ENCODE assay signal across 10 cellular contexts in the genomic region with DNA sequence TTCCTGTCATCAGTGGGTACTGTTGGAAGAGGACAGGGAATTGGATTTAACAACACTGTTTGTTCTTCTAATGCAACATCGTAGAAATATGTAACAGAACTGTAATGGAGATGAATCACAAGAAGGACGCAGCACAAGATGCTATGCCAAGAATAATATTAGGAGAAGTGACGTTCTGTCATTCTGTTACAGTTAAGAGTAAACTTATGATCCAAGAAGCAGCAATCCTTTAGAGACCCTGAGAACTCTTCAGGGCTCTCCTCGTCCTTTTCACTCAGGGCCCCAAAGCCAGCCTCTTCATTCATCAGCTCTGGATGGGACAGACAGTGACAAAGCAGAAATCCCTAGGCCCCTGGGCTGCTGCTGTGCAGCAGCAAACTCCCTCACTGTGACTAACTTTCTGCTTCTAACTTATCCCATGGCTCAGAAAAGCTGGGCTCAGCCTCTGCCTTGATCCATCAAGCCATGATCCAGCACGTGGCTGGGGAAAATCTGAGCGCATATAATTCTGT. TPM values are rescaled to one million over a fixed set of nuclear protein-coding genes. Genes with fewer than 3 reads are reported as not detected.
DNase-seq lines count a peak whose midpoint lies in the region; ATAC-seq, FAIRE-seq and TF ChIP-seq lines count a peak whose summit lies in the region.
"Had no signal": no experiment of that assay in that cellular context is flagged by ENCODE, and none has a peak within 500 bp of the region (broad histone marks: within the 10 kb centered on the region; RNA-seq: fewer than 3 reads in every experiment).

No MANE protein-coding gene starts in this region.

- H2AFZ ChIP-seq in GM23338 (peak overlapping the region; percentile 65; the same call in 1 of the 2 replicates), astrocyte (ENCODE audit: low read depth, low read length) (no peak overlapping the region), smooth muscle cell (ENCODE audit: low read depth) (peak overlapping the region; percentile 17)

- H3K36me3 Mint-ChIP-seq in GM23338 (ENCODE audit: low read depth) (no peaks in the 10 kb centered on the region), astrocyte (ENCODE audit: low read depth, unreplicated experiment) (no peaks in the 10 kb centered on the region)
- H3K36me3 Mint-ChIP-seq in activated CD4-positive, alpha-beta T cell treated with anti-CD3 and anti-CD28 coated beads for 36 hours (ENCODE audit: low read depth) = no peaks in the 10 kb centered on the region

- H3K9ac ChIP-seq in astrocyte (ENCODE audit: low read length) = peak overlapping the region; percentile 77
- H3K9ac ChIP-seq in smooth muscle cell (ENCODE audit: low read depth) = peak overlapping the region; percentile 7

- TF ChIP-seq CTCF in GM23338 (conservative IDR thresholded peaks at IDR 0.05; ENCODE audit: low read depth in 2 of 2) = no peak
- no peak for TF ChIP-seq CTCF in astrocyte (IDR thresholded peaks at IDR 0.05; ENCODE audit: insufficient read depth, low read depth, low read length)
- TF ChIP-seq CTCF in left ventricle myocardium inferior (IDR thresholded peaks at IDR 0.05; ENCODE audit: borderline replicate concordance) = no peak
- no peak for TF ChIP-seq CTCF in smooth muscle cell (IDR thresholded peaks at IDR 0.05; ENCODE audit: borderline replicate concordance, insufficient read depth, poor library complexity, severe bottlenecking)

- no peaks in the 10 kb centered on the region for H4K20me1 ChIP-seq in GM23338 (replicated peaks; ENCODE audit: insufficient read depth)
- H4K20me1 ChIP-seq in astrocyte (ENCODE audit: insufficient read depth, low read length) = no peaks in the 10 kb centered on the region
- H4K20me1 ChIP-seq in smooth muscle cell (ENCODE audit: low read depth) = no peaks in the 10 kb centered on the region

- POLR2A ChIA-PET in activated CD4-positive, alpha-beta T cell treated with anti-CD3 and anti-CD28 coated beads for 36 hours (lab: Charles Lee) = no interaction called here

- no peak overlapping the region for H3K4me3 ChIP-seq in GM23338
- no peak overlapping the region for H3K4me3 ChIP-seq in astrocyte (ENCODE audit: insufficient read depth, low read depth, low read length)
- no peak overlapping the region for H3K4me3 ChIP-seq in left ventricle myocardium inferior
- H3K4me3 ChIP-seq in smooth muscle cell = no peak overlapping the region
- H3K4me3 ChIP-seq: upper lobe of left lung had no signal

- CTCF ChIA-PET in activated CD4-positive, alpha-beta T cell treated with anti-CD3 and anti-CD28 coated beads for 36 hours (lab: Charles Lee) = interaction anchor here (0.5 to 3.5 kb wide), 6 partner anchors 10 to 485 kb away, joined by 3 to 20 read pairs (median 3); partner anchors contain the start of gene IL6

- H3K27me3 Mint-ChIP-seq in GM23338 (ENCODE audit: insufficient read depth, low read depth, poor library complexity) (no peaks in the 10 kb centered on the region), astrocyte (ENCODE audit: low read depth, unreplicated experiment) (peaks cover 2% of the 10 kb centered on the region)
- peaks cover 10% of the 10 kb centered on the region for H3K27me3 Mint-ChIP-seq in activated CD4-positive, alpha-beta T cell treated with anti-CD3 and anti-CD28 coated beads for 36 hours

- no peaks in the 10 kb centered on the region for H3K36me3 ChIP-seq in GM23338 (ENCODE audit: insufficient read depth)
- no peaks in the 10 kb centered on the region for H3K36me3 ChIP-seq in astrocyte (ENCODE audit: insufficient read depth, low read length)
- no peaks in the 10 kb centered on the region for H3K36me3 ChIP-seq in left ventricle myocardium inferior
- no peaks in the 10 kb centered on the region for H3K36me3 ChIP-seq in smooth muscle cell (ENCODE audit: low read depth)
- H3K36me3 ChIP-seq: upper lobe of left lung had no signal

- no peaks in the 10 kb centered on the region for H3K27me3 ChIP-seq in GM23338 (ENCODE audit: insufficient read depth)
- no peaks in the 10 kb centered on the region for H3K27me3 ChIP-seq in astrocyte (ENCODE audit: insufficient read depth, low read length)
- no peaks in the 10 kb centered on the region for H3K27me3 ChIP-seq in left ventricle myocardium inferior (ENCODE audit: low read depth)
- H3K27me3 ChIP-seq in smooth muscle cell (ENCODE audit: low read depth) = no peaks in the 10 kb centered on the region
- H3K27me3 ChIP-seq: upper lobe of left lung had no signal

- H3K4me1 Mint-ChIP-seq in GM23338 (peaks cover 14% of the 10 kb centered on the region), astrocyte (ENCODE audit: low read depth, unreplicated experiment) (peaks cover 21% of the 10 kb centered on the region)
- peaks cover 2% of the 10 kb centered on the region for H3K4me1 Mint-ChIP-seq in activated CD4-positive, alpha-beta T cell treated with anti-CD3 and anti-CD28 coated beads for 36 hours

- H3K4me1 ChIP-seq in GM23338 (ENCODE audit: insufficient read depth) (peaks cover 11% of the 10 kb centered on the region), astrocyte (ENCODE audit: insufficient read depth, low read length) (peaks cover 23% of the 10 kb centered on the region), left ventricle myocardium inferior (peaks cover 31% of the 10 kb centered on the region), smooth muscle cell (ENCODE audit: low read depth) (peaks cover 19% of the 10 kb centered on the region)

- no peak overlapping the region for H3K4me2 ChIP-seq in GM23338
- H3K4me2 ChIP-seq in astrocyte (ENCODE audit: low read length) = peak overlapping the region; percentile 79
- peak overlapping the region; percentile 20 for H3K4me2 ChIP-seq in smooth muscle cell

- DNase-seq in GM23338 (ENCODE audit: low spot score) (no peak), astrocyte (ENCODE audit: low read depth) (peak; percentile 94), left ventricle myocardium inferior (no peak), smooth muscle cell (lab: John Stamatoyannopoulos, UW; ENCODE audit: unreplicated experiment) (no peak)
- no peak for DNase-seq in activated CD4-positive, alpha-beta T cell treated with anti-CD3 and anti-CD28 coated beads for 36 hours
- DNase-seq: NCI-H1694, upper lobe of left lung had no signal

- H3K27ac ChIP-seq in GM23338 (ENCODE audit: low read depth) = no peak overlapping the region
- H3K27ac ChIP-seq in astrocyte (ENCODE audit: low read depth, low read length) = peak overlapping the region; percentile 95
- H3K27ac ChIP-seq in left ventricle myocardium inferior (replicated peaks) = peak overlapping the region; percentile 62
- H3K27ac ChIP-seq in smooth muscle cell (ENCODE audit: low read depth) = peak overlapping the region; percentile 77

- no peaks in the 10 kb centered on the region for H3K9me3 ChIP-seq in astrocyte (ENCODE audit: insufficient read depth, low read depth, low read length)
- no peaks in the 10 kb centered on the region for H3K9me3 ChIP-seq in left ventricle myocardium inferior (replicated peaks)
- H3K9me3 ChIP-seq in smooth muscle cell (replicated peaks; ENCODE audit: low read depth) = no peaks in the 10 kb centered on the region
- H3K9me3 ChIP-seq: upper lobe of left lung had no signal

- H3K4me3 Mint-ChIP-seq in GM23338 (no peak overlapping the region), astrocyte (ENCODE audit: unreplicated experiment) (no peak overlapping the region)
- no peak overlapping the region for H3K4me3 Mint-ChIP-seq in activated CD4-positive, alpha-beta T cell treated with anti-CD3 and anti-CD28 coated beads for 36 hours

- no peak; the same call in 2 of the 3 replicates for ATAC-seq in GM23338
- no peak for ATAC-seq in HG03520 (IDR thresholded peaks at IDR 0.05; ENCODE audit: unreplicated experiment)
- no peak for ATAC-seq in GM21619 (IDR thresholded peaks at IDR 0.05; ENCODE audit: unreplicated experiment)
- no peak for ATAC-seq in HG03097 (IDR thresholded peaks at IDR 0.05; ENCODE audit: low FRiP score, unreplicated experiment)
- ATAC-seq in activated CD4-positive, alpha-beta T cell treated with anti-CD3 and anti-CD28 coated beads for 36 hours = no peak

- no peak overlapping the region for H3K27ac Mint-ChIP-seq in GM23338
- peak overlapping the region; percentile 56 for H3K27ac Mint-ChIP-seq in astrocyte (ENCODE audit: unreplicated experiment)
- H3K27ac Mint-ChIP-seq in activated CD4-positive, alpha-beta T cell treated with anti-CD3 and anti-CD28 coated beads for 36 hours = no peak overlapping the region

- no peaks in the 10 kb centered on the region for H3K9me3 Mint-ChIP-seq in GM23338
- H3K9me3 Mint-ChIP-seq in astrocyte (ENCODE audit: unreplicated experiment) = no peaks in the 10 kb centered on the region
- no peaks in the 10 kb centered on the region for H3K9me3 Mint-ChIP-seq in activated CD4-positive, alpha-beta T cell treated with anti-CD3 and anti-CD28 coated beads for 36 hours (ENCODE audit: low read depth)

- FAIRE-seq in astrocyte (lab: Jason Lieb, UNC) = peak; percentile 89

- intact Hi-C loops in left ventricle myocardium inferior (cut with micrococcal nuclease) = no loop called here
- intact Hi-C loops in activated CD4-positive, alpha-beta T cell treated with anti-CD3 and anti-CD28 coated beads for 36 hours (cut with DNase I, micrococcal nuclease) = no loop called here

- H3K79me2 ChIP-seq in GM23338 (replicated peaks; ENCODE audit: insufficient read depth) (no peaks in the 10 kb centered on the region), astrocyte (ENCODE audit: insufficient read depth, low read length) (no peaks in the 10 kb centered on the region), smooth muscle cell (ENCODE audit: low read depth) (no peaks in the 10 kb centered on the region)

- H3K9me2 ChIP-seq in GM23338 (ENCODE audit: insufficient read depth) = peaks cover 14% of the 10 kb centered on the region

- H3F3A ChIP-seq in GM23338 (replicated peaks; ENCODE audit: low read depth) = no peaks in the 10 kb centered on the region
- peaks cover 4% of the 10 kb centered on the region for H3F3A ChIP-seq in smooth muscle cell (ENCODE audit: low read depth)

- 38% methylated on average over 6 of the region's 6 CpGs for WGBS in smooth muscle cell (ENCODE audit: low lambda C conversion rate)

RNA-seq across cellular contexts. Expression of gene IL6, which starts 8.7 kb away (rescaled TPM):
- total RNA-seq in GM23338 (2014; rRNA removed; shearing (Covaris generic)) = not detected in 2 replicates
- 0.40 and 1.6 TPM in 2 replicates for polyA plus RNA-seq in GM23338 (2016; fragmentation: Nextera tagmentation; extraction: Ambion mirVana)
- 2.5 and 2.7 TPM in 2 replicates for total RNA-seq in astrocyte
- 0.69 TPM for total RNA-seq in left ventricle myocardium inferior
- total RNA-seq in smooth muscle cell = 4.6 and 19.1 TPM in 2 replicates
- 0.31 and 18.1 TPM in 2 replicates for polyA plus RNA-seq in smooth muscle cell
- 1 to 10 TPM; 1.6 to 4.5 TPM for total RNA-seq in activated CD4-positive, alpha-beta T cell treated with anti-CD3 and anti-CD28 coated beads for 36 hours
